8 cellular contexts compared by ENCODE assay signal in the genomic region with DNA sequence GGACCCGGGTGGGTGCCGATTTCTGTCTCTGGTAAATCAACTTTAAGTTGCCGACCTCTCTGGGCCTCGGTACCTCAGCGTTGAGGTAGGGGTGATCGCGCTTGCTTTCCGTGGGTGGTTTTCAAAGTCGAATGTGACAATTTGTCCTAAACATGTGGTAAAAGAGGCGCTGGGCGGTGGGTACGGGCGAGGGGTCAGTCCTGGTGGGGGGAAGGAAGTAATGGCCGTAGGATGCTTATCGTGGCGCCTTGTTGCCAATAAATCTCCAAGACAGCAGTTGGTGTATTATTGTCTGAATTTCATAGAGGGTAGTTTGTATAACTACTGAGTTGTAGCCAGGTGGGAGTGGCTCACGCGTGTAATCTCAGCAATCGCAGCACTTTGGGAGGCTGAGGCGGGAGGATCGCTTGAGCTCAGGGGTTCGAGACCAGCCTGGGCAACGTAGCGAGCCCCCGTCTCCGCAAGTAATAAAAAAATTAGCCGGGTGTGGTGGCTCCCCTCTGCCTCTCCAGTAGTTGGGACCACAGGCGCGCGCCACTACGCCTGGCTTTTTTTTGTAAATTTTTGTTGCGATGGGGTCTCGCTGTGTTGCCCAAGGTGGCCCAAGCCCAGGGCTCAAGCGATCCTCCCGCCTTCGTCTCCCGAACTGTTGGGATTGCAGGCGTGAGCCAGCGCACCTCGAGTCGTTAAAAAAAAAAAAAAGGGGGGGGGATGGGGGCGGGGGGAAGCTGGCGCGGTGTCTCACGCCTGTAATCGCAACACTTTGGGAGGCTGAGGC. TPM values are rescaled to one million over a fixed set of nuclear protein-coding genes. Genes with fewer than 3 reads are reported as not detected.
A peak's percentile ranks its signal among the peaks of the same experiment; 100 is the strongest.
DNase-seq lines count a peak whose midpoint lies in the region; ATAC-seq and TF ChIP-seq lines count a peak whose summit lies in the region.

No MANE protein-coding gene starts in this region.

- H3K27ac Mint-ChIP-seq in CD14-positive monocyte, result peak overlapping the region; percentile 89 to 98 (median 93)

- no peak for DNase-seq in CD14-positive monocyte (ENCODE audit: low spot score)
- no peak for DNase-seq in body of pancreas
- peak; percentile 28 to 35 for DNase-seq in lung microvascular endothelial cell (ENCODE audit: low read depth in 2 of 2)
- no peak for DNase-seq in aorta
- DNase-seq in SW 1271 (lab: John Stamatoyannopoulos, UW), result no peak

- ATAC-seq in HG03432 (IDR thresholded peaks at IDR 0.05; ENCODE audit: unreplicated experiment), result peak; percentile 6
- ATAC-seq in body of pancreas, result peak; percentile 0
- no peak for ATAC-seq in aorta (ENCODE audit: low FRiP score)
- no peak for ATAC-seq in GM18858 (IDR thresholded peaks at IDR 0.05; ENCODE audit: unreplicated experiment)
- ATAC-seq in GM19455 (IDR thresholded peaks at IDR 0.05; ENCODE audit: unreplicated experiment), result no peak

- H3K9me3 ChIP-seq in body of pancreas, result no peaks in the 10 kb centered on the region
- no peaks in the 10 kb centered on the region for H3K9me3 ChIP-seq in aorta (ENCODE audit: control insufficient read depth, low read length)

- TF ChIP-seq CTCF in CD14-positive monocyte (IDR thresholded peaks at IDR 0.05) (no peak), body of pancreas (IDR thresholded peaks at IDR 0.05) (no peak)

- H3K36me3 ChIP-seq in body of pancreas (replicated peaks in 1 of 2; ENCODE audit: insufficient read depth in 1 of 2, low read depth in 2 of 2) (peaks cover 0 to 5% of the 10 kb centered on the region in 2 donors), aorta (ENCODE audit: control insufficient read depth in 1 of 2, insufficient read depth in 2 of 2, low read length in 1 of 2) (peaks cover 0 to 3% of the 10 kb centered on the region in 2 donors)

- peak overlapping the region; percentile 97 to 98 for H3K4me3 Mint-ChIP-seq in CD14-positive monocyte

- 29% methylated on average over 29 to 44 of the region's 46 CpGs for WGBS in body of pancreas, 2 donors
- 29 to 33% methylated on average over 46 of the region's 46 CpGs for WGBS in aorta, 2 donors

- peaks cover 25% of the 10 kb centered on the region for H3K4me1 Mint-ChIP-seq in CD14-positive monocyte

- H3K4me1 ChIP-seq in body of pancreas, result peaks cover 39% of the 10 kb centered on the region
- H3K4me1 ChIP-seq in aorta (ENCODE audit: control insufficient read depth in 1 of 2, insufficient read depth in 2 of 2, low read length in 2 of 2), result peaks cover 2 to 3% of the 10 kb centered on the region in 2 donors

- peaks cover 0 to 2% (median 0%) of the 10 kb centered on the region in 7 donors for H3K9me3 Mint-ChIP-seq in CD14-positive monocyte

- H3K4me3 ChIP-seq in body of pancreas (peak overlapping the region; percentile 98 to 100), aorta (ENCODE audit: low read length in 2 of 2) (peak overlapping the region; percentile 55 to 75)

- H3K27me3 ChIP-seq in body of pancreas, result no peaks in the 10 kb centered on the region
- no peaks in the 10 kb centered on the region for H3K27me3 ChIP-seq in aorta (ENCODE audit: control insufficient read depth in 1 of 2, insufficient read depth in 2 of 2, low read length in 1 of 2)

- peak overlapping the region; percentile 82 to 95 (median 91) for H3K27ac ChIP-seq in body of pancreas
- H3K27ac ChIP-seq in aorta (ENCODE audit: low read depth in 1 of 2, low read length in 2 of 2), result no peak overlapping the region

- intact Hi-C loops in CD14-positive monocyte (cut with micrococcal nuclease) (loop anchor here (5.0 to 10.0 kb wide), 2 partner anchors 53 to 759 kb away; a partner anchor contains a TSS), body of pancreas (cut with DNase I) (no loop called here), aorta (cut with DNase I) (loop anchor here in 1 of 2 donors (2.0 kb wide), 1 partner anchor 37 kb away; no protein-coding TSS in a partner anchor)

- peaks cover 34 to 44% of the 10 kb centered on the region in 2 donors for H3K36me3 Mint-ChIP-seq in CD14-positive monocyte

- H3K27me3 Mint-ChIP-seq in CD14-positive monocyte (ENCODE audit: low read depth in 3 of 3), result peaks cover 0 to 1% (median 0%) of the 10 kb centered on the region in 3 donors

- TF ChIP-seq POLR2A in body of pancreas (IDR thresholded peaks at IDR 0.05), result no peak

RNA-seq across cellular contexts. Expression of a gene that starts 0.7 kb away (rescaled TPM):
- polyA plus RNA-seq in CD14-positive monocyte, result 10 to 100 TPM; 44.5 to 51.9 TPM
- total RNA-seq in body of pancreas, result 10 to 100 TPM; 34.3 to 43.3 TPM
- 30.6 and 31.2 TPM in 2 replicates for total RNA-seq in lung microvascular endothelial cell
- total RNA-seq in aorta, result 10 to 100 TPM; 39.0 to 39.6 TPM
- 10 to 100 TPM; 48.1 to 60.7 TPM for polyA plus RNA-seq in aorta

RNA-seq across cellular contexts. Expression of a gene that starts 0.9 kb away (rescaled TPM):
- polyA plus RNA-seq in CD14-positive monocyte (1 to 10 TPM; 3.2 to 5.2 TPM), aorta (1 to 10 TPM; 4.5 to 5.1 TPM)
- total RNA-seq in body of pancreas (1 to 10 TPM; 3.6 to 5.6 TPM), lung microvascular endothelial cell (1.7 and 2.4 TPM in 2 replicates), aorta (1 to 10 TPM; 6.7 to 7.8 TPM)

RNA-seq across cellular contexts. Expression of a gene that starts 16.5 kb away (rescaled TPM):
- polyA plus RNA-seq in CD14-positive monocyte (not detected), aorta (1 to 10 TPM in 1 of 2 donors, under 1 TPM in 1; 0.88 to 2.3 TPM)
- total RNA-seq in body of pancreas (1 to 10 TPM; 1.3 to 6.0 TPM), lung microvascular endothelial cell (2.6 and 2.8 TPM in 2 replicates), aorta (1 to 10 TPM; 1.5 to 1.8 TPM)

RNA-seq across cellular contexts. Expression of a gene that starts 35.4 kb away (rescaled TPM):
- polyA plus RNA-seq in CD14-positive monocyte (under 1 TPM; 0.27 to 0.37 TPM), aorta (10 to 100 TPM in 1 of 2 donors, 1 to 10 TPM in 1; 2.6 to 13.4 TPM)
- total RNA-seq in body of pancreas (10 to 100 TPM in 1 of 2 donors, 1 to 10 TPM in 1; 9.9 to 12.5 TPM), lung microvascular endothelial cell (4.0 and 7.2 TPM in 2 replicates), aorta (10 to 100 TPM; 10.2 to 14.7 TPM)

RNA-seq across cellular contexts. Expression of a gene that starts 54.5 kb away (rescaled TPM):
- polyA plus RNA-seq in CD14-positive monocyte (10 to 100 TPM; 20.3 to 22.1 TPM), aorta (10 to 100 TPM; 15.3 to 32.5 TPM)
- total RNA-seq in body of pancreas (10 to 100 TPM; 21.5 to 22.7 TPM), lung microvascular endothelial cell (5.2 and 7.2 TPM in 2 replicates), aorta (10 to 100 TPM; 11.2 to 11.4 TPM)

Comparison
In these comparisons a context has a peak if more than half of its experiments do, and no peak if none do; other contexts are left out.
1. DNase-seq: peak in lung microvascular endothelial cell (2 of 2); none in CD14-positive monocyte (single experiment), body of pancreas (0 of 4), aorta (0 of 2) and SW 1271 (0 of 2).
2. ATAC-seq: peak in HG03432 (single experiment) and body of pancreas (single experiment); none in aorta (single experiment), GM18858 (single experiment) and GM19455 (single experiment).
3. H3K27ac ChIP-seq: peak in body of pancreas (4 of 4); none in aorta (0 of 2).